Comparison of ENCODE assay signal across 9 cellular contexts in genomic region chr3:51799879-51800757, GRCh38. TPM values are rescaled to one million over a fixed set of nuclear protein-coding genes. Genes with fewer than 3 reads are reported as not detected.
A peak's percentile ranks its signal among the peaks of the same experiment; 100 is the strongest.
DNase-seq lines count a peak whose midpoint lies in the region; ATAC-seq lines count a peak whose summit lies in the region.
"Had no signal": no experiment of that assay in that cellular context is flagged by ENCODE, and none has a peak within 500 bp of the region (broad histone marks: within the 10 kb centered on the region; RNA-seq: fewer than 3 reads in every experiment).

No MANE protein-coding gene starts in this region.

- no peaks in the 10 kb centered on the region for H3K36me3 Mint-ChIP-seq in effector memory CD8-positive, alpha-beta T cell (ENCODE audit: insufficient read depth)

- H3K9me3 Mint-ChIP-seq in effector memory CD8-positive, alpha-beta T cell = no peaks in the 10 kb centered on the region

- H3K4me3 Mint-ChIP-seq in effector memory CD8-positive, alpha-beta T cell = no peak overlapping the region

- no peak overlapping the region for H3K27ac Mint-ChIP-seq in effector memory CD8-positive, alpha-beta T cell

- peak; percentile 36 for ATAC-seq in effector memory CD8-positive, alpha-beta T cell (replicated peaks)
- ATAC-seq in GM19035 (IDR thresholded peaks at IDR 0.05; ENCODE audit: unreplicated experiment) = no peak

- peak; percentile 17 to 20 for DNase-seq in NCI-H446 (lab: John Stamatoyannopoulos, UW)
- DNase-seq in NCI-H446 treated with DMSO at 0.1 percent for 48 hours (lab: John Stamatoyannopoulos, UW) = no peak
- DNase-seq in HT1080 (ENCODE audit: low read depth) = peak; percentile 69
- peak; percentile 67 for DNase-seq in RPMI8226
- DNase-seq in effector memory CD8-positive, alpha-beta T cell = peak; percentile 34 to 50 (median 39)
- peak; percentile 68 for DNase-seq in middle frontal gyrus (ENCODE audit: extremely low spot score, low spot score)
- no peak for DNase-seq in activated CD8-positive, alpha-beta memory T cell treated with anti-CD3 and anti-CD28 coated beads, Interleukin-2, amount 50 U/mL, for 48 hours

- H3K27me3 Mint-ChIP-seq in effector memory CD8-positive, alpha-beta T cell = no peaks in the 10 kb centered on the region

- H3K4me1 Mint-ChIP-seq in effector memory CD8-positive, alpha-beta T cell (ENCODE audit: low read depth in 2 of 2) = peaks cover 4 to 17% of the 10 kb centered on the region in 2 donors

RNA-seq across cellular contexts. Expression of gene IQCF6, which starts 21.1 kb away (rescaled TPM):
- not detected in 2 replicates for total RNA-seq in HT1080 (2014; rRNA removed; shearing (Covaris generic))
- polyA plus RNA-seq in HT1080 (2015; cell fraction: cytosol; rRNA removed) = not detected in 2 replicates
- not detected in 2 replicates for polyA plus RNA-seq in HT1080 (2015; cell fraction: nucleus; rRNA removed)
- polyA plus RNA-seq: thymus had no signal

Comparison
In these comparisons a context has a peak if more than half of its experiments do, and no peak if none do; other contexts are left out.
1. DNase-seq: peak in NCI-H446 (2 of 2), HT1080 (single experiment), RPMI8226 (single experiment), effector memory CD8-positive, alpha-beta T cell (3 of 3) and middle frontal gyrus (single experiment); none in NCI-H446 treated with DMSO at 0.1 percent for 48 hours (single experiment) and activated CD8-positive, alpha-beta memory T cell treated with anti-CD3 and anti-CD28 coated beads, Interleukin-2, amount 50 U/mL, for 48 hours (single experiment).